Comparison of ENCODE assay signal across 11 cellular contexts in genomic region chr3:77348244-77348855, GRCh38.
DNase-seq lines count a peak whose midpoint lies in the region; ATAC-seq, FAIRE-seq and TF ChIP-seq lines count a peak whose summit lies in the region.
"Had no signal": no experiment of that assay in that cellular context is flagged by ENCODE, and none has a peak within 500 bp of the region (broad histone marks: within the 10 kb centered on the region; RNA-seq: fewer than 3 reads in every experiment).

No MANE protein-coding gene starts in this region.

- 96% methylated on average over 4 of the region's 6 CpGs; no CpG with 5 or more reads in 1 of the 2 experiments for WGBS in IMR-90 (ENCODE audit: extremely low coverage in 2 of 2, insufficient read length in 1 of 2), 2 experiments

- H3K4ac ChIP-seq in IMR-90 (ENCODE audit: low read depth, low read length): no peak overlapping the region

- no peak overlapping the region for H3K4me3 Mint-ChIP-seq in astrocyte (ENCODE audit: unreplicated experiment)
- H3K4me3 Mint-ChIP-seq in stimulated activated memory B cell treated with anti-CD40 and anti-IgM and Interleukin-4, amounts not matched to agents 10 μg/mL and 1 μg/mL and 100 μg/mL, for 72 hours: no peak overlapping the region
- no peak overlapping the region for H3K4me3 Mint-ChIP-seq in activated T-helper 1 cell treated with anti-CD3 and anti-CD28 coated beads, Interleukin-12 subunit alpha, Interleukin-12 subunit beta, Interleukin-2, Interleukin-4 antibody, amounts not matched to agents 30 ng/mL and 10 ng/mL and 1 ng/mL, durations not matched to agents 14 hours and 24 hours and 36 hours
- H3K4me3 Mint-ChIP-seq: activated CD8-positive, alpha-beta T cell treated with anti-CD3 and anti-CD28 coated beads for 36 hours; naive B cell had no signal

- no peak for FAIRE-seq in D721Med (lab: Jason Lieb, UNC)
- no peak for FAIRE-seq in astrocyte (lab: Jason Lieb, UNC)

- H3K27ac ChIP-seq in IMR-90 (ENCODE audit: insufficient read depth, low read length) (no peak overlapping the region), astrocyte (ENCODE audit: low read depth, low read length) (no peak overlapping the region)
- H3K27ac ChIP-seq: colonic mucosa had no signal

- no peak overlapping the region for H3K23ac ChIP-seq in IMR-90 (ENCODE audit: low read depth, low read length)

- intact Hi-C loops in IMR-90 (cut with micrococcal nuclease): no loop called here
- intact Hi-C loops in activated T-helper 1 cell treated with anti-CD3 and anti-CD28 coated beads, Interleukin-12 subunit alpha, Interleukin-12 subunit beta, Interleukin-2, Interleukin-4 antibody, amounts not matched to agents 30 ng/mL and 10 ng/mL and 1 ng/mL, durations not matched to agents 14 hours and 24 hours and 36 hours (cut with micrococcal nuclease): no loop called here

- no peak overlapping the region for H3K4me2 ChIP-seq in IMR-90 (ENCODE audit: low read depth, low read length)
- H3K4me2 ChIP-seq in astrocyte (ENCODE audit: low read length): no peak overlapping the region

- POLR2A ChIA-PET in IMR-90 (lab: Charles Lee; ENCODE audit: unreplicated experiment): no interaction called here

- no peak overlapping the region for H2BK5ac ChIP-seq in IMR-90 (ENCODE audit: low read depth, low read length, poor library complexity, severe bottlenecking)

- H3K9me3 ChIP-seq in IMR-90 (ENCODE audit: control insufficient read depth, insufficient read depth, low read length): no peaks in the 10 kb centered on the region
- H3K9me3 ChIP-seq in astrocyte (ENCODE audit: insufficient read depth, low read depth, low read length): no peaks in the 10 kb centered on the region
- H3K9me3 ChIP-seq: colonic mucosa had no signal

- no peak overlapping the region for H4K5ac ChIP-seq in IMR-90 (ENCODE audit: low read depth, low read length)

- H3K79me1 ChIP-seq in IMR-90 (ENCODE audit: low read depth in 1 of 2, low read length in 2 of 2): no peaks in the 10 kb centered on the region

- DNase-seq in D721Med (ENCODE audit: insufficient read length, low spot score): no peak
- peak; percentile 6 for DNase-seq in IMR-90
- DNase-seq in astrocyte (ENCODE audit: low read depth): no peak
- peak; percentile 49 for DNase-seq in left kidney (ENCODE audit: low read depth, low spot score)
- no peak for DNase-seq in occipital lobe (lab: John Stamatoyannopoulos, UW)
- no peak for DNase-seq in activated CD8-positive, alpha-beta memory T cell treated with anti-CD3 and anti-CD28 coated beads, Interleukin-2, amount 50 U/mL, for 48 hours
- no peak for DNase-seq in activated T-helper 1 cell treated with anti-CD3 and anti-CD28 coated beads, Interleukin-12 subunit alpha, Interleukin-12 subunit beta, Interleukin-2, Interleukin-4 antibody, amounts not matched to agents 30 ng/mL and 10 ng/mL and 1 ng/mL, durations not matched to agents 14 hours and 24 hours and 36 hours (ENCODE audit: low spot score)
- DNase-seq: activated CD8-positive, alpha-beta T cell treated with anti-CD3 and anti-CD28 coated beads for 36 hours; colonic mucosa; naive B cell had no signal

- no peak overlapping the region for H2BK20ac ChIP-seq in IMR-90 (ENCODE audit: low read depth, low read length)

- H3K4me3 ChIP-seq in IMR-90 (ENCODE audit: insufficient read depth, low read depth, low read length) (no peak overlapping the region), astrocyte (ENCODE audit: insufficient read depth, low read depth, low read length) (no peak overlapping the region)
- H3K4me3 ChIP-seq: colonic mucosa had no signal

- H3K36me3 Mint-ChIP-seq in astrocyte (ENCODE audit: low read depth, unreplicated experiment): no peaks in the 10 kb centered on the region
- H3K36me3 Mint-ChIP-seq in stimulated activated memory B cell treated with anti-CD40 and anti-IgM and Interleukin-4, amounts not matched to agents 10 μg/mL and 1 μg/mL and 100 μg/mL, for 72 hours: no peaks in the 10 kb centered on the region
- no peaks in the 10 kb centered on the region for H3K36me3 Mint-ChIP-seq in activated T-helper 1 cell treated with anti-CD3 and anti-CD28 coated beads, Interleukin-12 subunit alpha, Interleukin-12 subunit beta, Interleukin-2, Interleukin-4 antibody, amounts not matched to agents 30 ng/mL and 10 ng/mL and 1 ng/mL, durations not matched to agents 14 hours and 24 hours and 36 hours (ENCODE audit: low read depth)
- H3K36me3 Mint-ChIP-seq: naive B cell had no signal

- H3K27me3 ChIP-seq in IMR-90 (ENCODE audit: control insufficient read depth, insufficient read depth, low read length): no peaks in the 10 kb centered on the region
- no peaks in the 10 kb centered on the region for H3K27me3 ChIP-seq in astrocyte (ENCODE audit: insufficient read depth, low read length)
- H3K27me3 ChIP-seq: colonic mucosa had no signal

- no peaks in the 10 kb centered on the region for H3K4me1 Mint-ChIP-seq in astrocyte (ENCODE audit: low read depth, unreplicated experiment)
- no peaks in the 10 kb centered on the region for H3K4me1 Mint-ChIP-seq in stimulated activated memory B cell treated with anti-CD40 and anti-IgM and Interleukin-4, amounts not matched to agents 10 μg/mL and 1 μg/mL and 100 μg/mL, for 72 hours
- H3K4me1 Mint-ChIP-seq in activated T-helper 1 cell treated with anti-CD3 and anti-CD28 coated beads, Interleukin-12 subunit alpha, Interleukin-12 subunit beta, Interleukin-2, Interleukin-4 antibody, amounts not matched to agents 30 ng/mL and 10 ng/mL and 1 ng/mL, durations not matched to agents 14 hours and 24 hours and 36 hours (ENCODE audit: low read depth): no peaks in the 10 kb centered on the region
- H3K4me1 Mint-ChIP-seq: naive B cell had no signal

- no peaks in the 10 kb centered on the region for H3K9me3 Mint-ChIP-seq in astrocyte (ENCODE audit: unreplicated experiment)
- H3K9me3 Mint-ChIP-seq in stimulated activated memory B cell treated with anti-CD40 and anti-IgM and Interleukin-4, amounts not matched to agents 10 μg/mL and 1 μg/mL and 100 μg/mL, for 72 hours: peaks cover 5% of the 10 kb centered on the region
- H3K9me3 Mint-ChIP-seq in activated T-helper 1 cell treated with anti-CD3 and anti-CD28 coated beads, Interleukin-12 subunit alpha, Interleukin-12 subunit beta, Interleukin-2, Interleukin-4 antibody, amounts not matched to agents 30 ng/mL and 10 ng/mL and 1 ng/mL, durations not matched to agents 14 hours and 24 hours and 36 hours: peaks cover 7% of the 10 kb centered on the region

- no TSS peak for BruUV-seq in IMR-90 (replicated peaks; lab: Mats Ljungman, UMichigan)

- no peak for TF ChIP-seq POLR2A in IMR-90 (IDR thresholded peaks at IDR 0.05; ENCODE audit: low read depth, low read length)

- H3K36me3 ChIP-seq in IMR-90 (ENCODE audit: control insufficient read depth, insufficient read depth, low read length) (no peaks in the 10 kb centered on the region), astrocyte (ENCODE audit: insufficient read depth, low read length) (no peaks in the 10 kb centered on the region)
- H3K36me3 ChIP-seq: colonic mucosa had no signal

- no peak overlapping the region for H2AK5ac ChIP-seq in IMR-90 (ENCODE audit: low read depth, low read length)

- H3K56ac ChIP-seq in IMR-90 (ENCODE audit: extremely low read depth, insufficient read depth, low read length): no peak overlapping the region

- H4K8ac ChIP-seq in IMR-90 (ENCODE audit: low read depth in 2 of 2, low read length in 2 of 2): no peak overlapping the region

- no peak overlapping the region for H2AFZ ChIP-seq in IMR-90 (replicated peaks; ENCODE audit: low read length, poor library complexity)
- peak overlapping the region; percentile 32 for H2AFZ ChIP-seq in astrocyte (ENCODE audit: low read depth, low read length)

- dilution Hi-C loops in IMR-90 (cut with HindIII; ENCODE audit: low sequenced_read_pairs, unreplicated experiment): no loop called here

- CTCF ChIA-PET in IMR-90 (lab: Yijun Ruan, JAX): interaction anchor here (0.9 to 1.0 kb wide), 2 partner anchors 23 to 467 kb away, joined by 3 to 4 read pairs; no protein-coding TSS in a partner anchor

- H3K27me3 Mint-ChIP-seq in astrocyte (ENCODE audit: low read depth, unreplicated experiment): peaks cover 1% of the 10 kb centered on the region
- H3K27me3 Mint-ChIP-seq in stimulated activated memory B cell treated with anti-CD40 and anti-IgM and Interleukin-4, amounts not matched to agents 10 μg/mL and 1 μg/mL and 100 μg/mL, for 72 hours: no peaks in the 10 kb centered on the region
- no peaks in the 10 kb centered on the region for H3K27me3 Mint-ChIP-seq in activated T-helper 1 cell treated with anti-CD3 and anti-CD28 coated beads, Interleukin-12 subunit alpha, Interleukin-12 subunit beta, Interleukin-2, Interleukin-4 antibody, amounts not matched to agents 30 ng/mL and 10 ng/mL and 1 ng/mL, durations not matched to agents 14 hours and 24 hours and 36 hours (ENCODE audit: insufficient read depth)
- H3K27me3 Mint-ChIP-seq: activated CD8-positive, alpha-beta T cell treated with anti-CD3 and anti-CD28 coated beads for 36 hours; naive B cell had no signal

- no peaks in the 10 kb centered on the region for H3K9me1 ChIP-seq in IMR-90 (ENCODE audit: insufficient read depth, low read length)

- TF ChIP-seq RAD21 in IMR-90 (IDR thresholded peaks at IDR 0.05; ENCODE audit: low read length): no peak

- no peak overlapping the region for H2BK15ac ChIP-seq in IMR-90 (ENCODE audit: low read depth, low read length)

- no peak overlapping the region for H2AK9ac ChIP-seq in IMR-90 (replicated peaks; ENCODE audit: low read depth, low read length, poor library complexity)

- H4K20me1 ChIP-seq in IMR-90 (ENCODE audit: insufficient read depth, low read length): no peaks in the 10 kb centered on the region
- no peaks in the 10 kb centered on the region for H4K20me1 ChIP-seq in astrocyte (ENCODE audit: insufficient read depth, low read length)

- no peak overlapping the region for H3K9ac ChIP-seq in IMR-90 (ENCODE audit: low read depth, low read length)
- H3K9ac ChIP-seq in astrocyte (ENCODE audit: low read length): no peak overlapping the region

- no peak overlapping the region for H3K18ac ChIP-seq in IMR-90 (ENCODE audit: low read depth, low read length)

- no peak overlapping the region for H3K14ac ChIP-seq in IMR-90 (replicated peaks; ENCODE audit: low read depth, low read length)

- H3K27ac Mint-ChIP-seq in astrocyte (ENCODE audit: unreplicated experiment): no peak overlapping the region
- H3K27ac Mint-ChIP-seq in stimulated activated memory B cell treated with anti-CD40 and anti-IgM and Interleukin-4, amounts not matched to agents 10 μg/mL and 1 μg/mL and 100 μg/mL, for 72 hours: no peak overlapping the region
- no peak overlapping the region for H3K27ac Mint-ChIP-seq in activated T-helper 1 cell treated with anti-CD3 and anti-CD28 coated beads, Interleukin-12 subunit alpha, Interleukin-12 subunit beta, Interleukin-2, Interleukin-4 antibody, amounts not matched to agents 30 ng/mL and 10 ng/mL and 1 ng/mL, durations not matched to agents 14 hours and 24 hours and 36 hours
- H3K27ac Mint-ChIP-seq: activated CD8-positive, alpha-beta T cell treated with anti-CD3 and anti-CD28 coated beads for 36 hours; naive B cell had no signal

- H3K4me1 ChIP-seq in IMR-90 (ENCODE audit: control insufficient read depth, insufficient read depth, low read length) (no peaks in the 10 kb centered on the region), astrocyte (ENCODE audit: insufficient read depth, low read length) (no peaks in the 10 kb centered on the region)
- H3K4me1 ChIP-seq: colonic mucosa had no signal

- H3K79me2 ChIP-seq in astrocyte (ENCODE audit: insufficient read depth, low read length): no peaks in the 10 kb centered on the region

- peak; percentile 63 for TF ChIP-seq CTCF in D721Med (IDR thresholded peaks at IDR 0.05; ENCODE audit: insufficient read depth, missing control alignments)
- peak; percentile 22; the same call in 1 of the 2 replicates for TF ChIP-seq CTCF in IMR-90 (conservative IDR thresholded peaks at IDR 0.05; ENCODE audit: low read depth, low read length)
- TF ChIP-seq CTCF in astrocyte (IDR thresholded peaks at IDR 0.05; ENCODE audit: insufficient read depth, low read depth, low read length): peak; percentile 26

- no peak for ATAC-seq in IMR-90 (ENCODE audit: low read depth)
- no peak for ATAC-seq in stimulated activated memory B cell treated with anti-CD40 and anti-IgM and Interleukin-4, amounts not matched to agents 10 μg/mL and 1 μg/mL and 100 μg/mL, for 72 hours
- ATAC-seq: activated CD8-positive, alpha-beta T cell treated with anti-CD3 and anti-CD28 coated beads for 36 hours had no signal

- no peak overlapping the region for H4K91ac ChIP-seq in IMR-90 (ENCODE audit: insufficient read depth, low read depth, low read length)

- no peak overlapping the region for H2BK120ac ChIP-seq in IMR-90 (ENCODE audit: low read depth, low read length)

- in situ Hi-C loops in IMR-90 (cut with MboI; ENCODE audit: low sequenced_read_pairs): no loop called here

Comparison
In these comparisons a context has a peak if more than half of its experiments do, and no peak if none do; other contexts are left out.
1. DNase-seq: peak in IMR-90 (single experiment) and left kidney (single experiment); none in D721Med (single experiment), astrocyte (single experiment), occipital lobe (single experiment), activated CD8-positive, alpha-beta memory T cell treated with anti-CD3 and anti-CD28 coated beads, Interleukin-2, amount 50 U/mL, for 48 hours (single experiment) and activated T-helper 1 cell treated with anti-CD3 and anti-CD28 coated beads, Interleukin-12 subunit alpha, Interleukin-12 subunit beta, Interleukin-2, Interleukin-4 antibody, amounts not matched to agents 30 ng/mL and 10 ng/mL and 1 ng/mL, durations not matched to agents 14 hours and 24 hours and 36 hours (single experiment).
2. Peak in every context shown above with its lines, with median percentiles within 50 percentile points of each other: CTCF ChIP-seq.